Comparison of ENCODE assay signal across 34 cellular contexts in the genomic region with DNA sequence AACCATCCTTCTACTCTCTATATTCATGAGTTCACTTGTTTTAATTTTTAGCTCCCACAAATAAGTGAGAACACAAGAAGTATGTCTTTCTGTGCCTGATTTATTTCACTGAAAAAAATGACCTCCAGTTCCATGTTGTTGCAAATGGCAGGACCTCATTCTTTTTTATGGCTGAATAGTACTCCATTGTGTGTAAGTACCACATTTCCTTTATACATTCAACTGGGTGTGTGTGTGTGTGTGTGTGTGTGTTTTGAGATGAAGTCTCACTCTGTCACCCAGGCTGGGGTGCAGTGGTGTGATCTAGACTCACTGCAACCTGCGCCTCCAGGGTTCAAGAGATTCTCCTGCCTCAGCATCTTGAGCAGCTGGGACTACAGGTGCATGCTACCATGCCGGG. TPM values are rescaled to one million over a fixed set of nuclear protein-coding genes. Genes with fewer than 3 reads are reported as not detected.
"Had no signal": no experiment of that assay in that cellular context is flagged by ENCODE, and none has a peak within 500 bp of the region (broad histone marks: within the 10 kb centered on the region; RNA-seq: fewer than 3 reads in every experiment).

No MANE protein-coding gene starts in this region.

- FAIRE-seq: astrocyte, bronchial epithelial cell had no signal

- H3K9me3 ChIP-seq: adrenal gland, ascending aorta, body of pancreas, breast epithelium had no signal

- ATAC-seq: activated naive CD4-positive, alpha-beta T cell treated with anti-CD3 and anti-CD28 coated beads, Interleukin-2, amount 50 U/mL, for 72 hours; activated naive CD8-positive, alpha-beta T cell treated with anti-CD3 and anti-CD28 coated beads, Interleukin-2, amount 50 U/mL, for 24 hours; activated T-cell treated with anti-CD3 and anti-CD28 coated beads, Interleukin-2, amount 50 U/mL, for 4 hours; activated T-cell treated with anti-CD3 and anti-CD28 coated beads, Interleukin-2, amount 50 U/mL, for 72 hours; activated T-helper 17 cell treated with anti-CD3 and anti-CD28 coated beads, Interleukin-2, amount 50 U/mL, for 72 hours; body of pancreas had no signal

- H3K4me1 ChIP-seq: adrenal gland, ascending aorta, body of pancreas, breast epithelium had no signal

- DNase-seq: activated effector memory CD4-positive, alpha-beta T cell treated with anti-CD3 and anti-CD28 coated beads, Interleukin-2, amount 50 U/mL, for 16 hours; activated effector memory CD4-positive, alpha-beta T cell treated with Interleukin-2 at 50 U/mL for 16 hours; activated gamma-delta T cell; activated gamma-delta T cell treated with Interleukin-2 at 50 U/mL for 16 hours; activated naive CD4-positive, alpha-beta T cell; activated naive CD4-positive, alpha-beta T cell treated with anti-CD3 and anti-CD28 coated beads for 36 hours; activated naive CD4-positive, alpha-beta T cell treated with anti-CD3 and anti-CD28 coated beads, Interleukin-2, amount 10 ng/mL, durations not matched to agents 7 days and 5 days; activated naive CD4-positive, alpha-beta T cell treated with anti-CD3 and anti-CD28 coated beads, Interleukin-2, amount 50 U/mL, for 16 hours; activated naive CD4-positive, alpha-beta T cell treated with Interleukin-2 at 50 U/mL for 16 hours; activated naive CD8-positive, alpha-beta T cell treated with anti-CD3 and anti-CD28 coated beads for 36 hours; activated naive CD8-positive, alpha-beta T cell treated with anti-CD3 and anti-CD28 coated beads, Interleukin-2, amount 10 ng/mL, durations not matched to agents 7 days and 5 days; activated naive CD8-positive, alpha-beta T cell treated with anti-CD3 and anti-CD28 coated beads, Interleukin-2, amount 50 U/mL, for 24 hours; activated T-cell treated with anti-CD3 and anti-CD28 coated beads, Interleukin-2, amount 50 U/mL, for 24 hours; activated T-cell treated with anti-CD3 and anti-CD28 coated beads, Interleukin-2, amount 50 U/mL, for 4 hours; activated T-cell treated with anti-CD3 and anti-CD28 coated beads, Interleukin-2, amount 50 U/mL, for 48 hours; activated T-cell treated with anti-CD3 and anti-CD28 coated beads, Interleukin-2, amount 50 U/mL, for 72 hours; adrenal gland; amniotic stem cell; amygdala; anterior cingulate cortex; aorta; body of pancreas; brain microvascular endothelial cell; caudate nucleus; central memory CD4-positive, alpha-beta T cell; cerebellar nuclear complex had no signal

- H3K27ac ChIP-seq: adrenal gland, ascending aorta, body of pancreas, brain microvascular endothelial cell, breast epithelium, cardiac muscle cell had no signal

- H3K27me3 ChIP-seq: adrenal gland, ascending aorta, body of pancreas, brain microvascular endothelial cell, breast epithelium, cardiac muscle cell had no signal

- H3K36me3 ChIP-seq: adrenal gland, ascending aorta, brain microvascular endothelial cell, breast epithelium, cardiac muscle cell had no signal

- H3K4me3 ChIP-seq: adrenal gland, ascending aorta, body of pancreas, breast epithelium, cardiac muscle cell had no signal

RNA-seq across cellular contexts. Expression of a gene that starts 41.2 kb away (rescaled TPM):
- total RNA-seq: activated T-helper 17 cell treated with anti-CD3 and anti-CD28 coated beads, Interleukin-2, amount 50 U/mL, for 72 hours; ascending aorta; bronchial epithelial cell; cardiac septum had no signal
- polyA plus RNA-seq: aorta, cardiac muscle cell had no signal
